ENCODE assay signal across 20 cellular contexts in genomic region chr10:89352802-89353201, GRCh38. TPM values are rescaled to one million over a fixed set of nuclear protein-coding genes. Genes with fewer than 3 reads are reported as not detected.
DNase-seq lines count a peak whose midpoint lies in the region; ATAC-seq, FAIRE-seq and TF ChIP-seq lines count a peak whose summit lies in the region.
"Had no signal": no experiment of that assay in that cellular context is flagged by ENCODE, and none has a peak within 500 bp of the region (broad histone marks: within the 10 kb centered on the region; RNA-seq: fewer than 3 reads in every experiment).

No MANE protein-coding gene starts in this region.

- H3K9me2 ChIP-seq in SK-N-SH = no peaks in the 10 kb centered on the region

- H3K27me3 ChIP-seq in SK-N-SH (ENCODE audit: insufficient read depth) = no peaks in the 10 kb centered on the region
- no peaks in the 10 kb centered on the region for H3K27me3 ChIP-seq in ascending aorta
- no peaks in the 10 kb centered on the region for H3K27me3 ChIP-seq in HepG2 (ENCODE audit: control insufficient read depth in 1 of 2, insufficient read depth in 2 of 2, low read length in 2 of 2)
- H3K27me3 ChIP-seq in tibial nerve = no peaks in the 10 kb centered on the region

- 97% methylated on average over 4 of the region's 4 CpGs for WGBS in SK-N-SH (ENCODE audit: low lambda C conversion rate)
- WGBS in HepG2 (ENCODE audit: low lambda C conversion rate) = 62% methylated on average over 4 of the region's 4 CpGs
- WGBS in tibial nerve, 2 donors = 75 to 76% methylated on average over 4 of the region's 4 CpGs

- BruUV-seq in HepG2 (replicated peaks; lab: Mats Ljungman, UMichigan) = no TSS peak

- TF ChIP-seq CTCF in SK-N-SH (IDR thresholded peaks at IDR 0.05) (no peak), ascending aorta (IDR thresholded peaks at IDR 0.05) (no peak), HepG2 (CRISPR knock-in tag; IDR thresholded peaks at IDR 0.05) (no peak), tibial nerve (IDR thresholded peaks at IDR 0.05) (no peak)

- POLR2A ChIA-PET in SK-N-SH (lab: Yijun Ruan, JAX) = no interaction called here
- POLR2A ChIA-PET in HepG2 (lab: Yijun Ruan, JAX) = interaction anchor here (1.3 to 3.5 kb wide), 6 partner anchors 15 to 291 kb away, joined by 3 to 17 read pairs (median 7); partner anchors contain the start of genes IFIT1, IFIT2 and IFIT3

- H3K9me3 ChIP-seq in SK-N-SH = no peaks in the 10 kb centered on the region
- no peaks in the 10 kb centered on the region for H3K9me3 ChIP-seq in ascending aorta
- no peaks in the 10 kb centered on the region for H3K9me3 ChIP-seq in HepG2 (ENCODE audit: low read length)
- no peaks in the 10 kb centered on the region for H3K9me3 ChIP-seq in tibial nerve

- ATAC-seq in SK-N-SH treated with all-trans-retinoic acid at 6 μM for 48 hours (no peak), HepG2 (no peak)

- intact Hi-C loops in ascending aorta (cut with DNase I) (loop anchor here (5.0 kb wide), 1 partner anchor 76 kb away; no protein-coding TSS in a partner anchor), HepG2 (cut with micrococcal nuclease; ENCODE audit: unreplicated experiment) (no loop called here)

- H3F3A ChIP-seq in SK-N-SH (replicated peaks; ENCODE audit: insufficient read depth) = peaks cover 18% of the 10 kb centered on the region

- H3K79me2 ChIP-seq in SK-N-SH (ENCODE audit: insufficient read depth) (no peaks in the 10 kb centered on the region), HepG2 (ENCODE audit: insufficient read depth, low read length) (no peaks in the 10 kb centered on the region)

- H3K4me1 ChIP-seq in SK-N-SH (ENCODE audit: control insufficient read depth in 1 of 2, insufficient read depth in 2 of 2, low read depth in 1 of 2, low read length in 1 of 2) (peaks cover 0 to 34% of the 10 kb centered on the region in 2 experiments; a peak in 3 of 4 replicates), ascending aorta (peaks cover 0 to 32% of the 10 kb centered on the region in 2 donors), HepG2 (ENCODE audit: insufficient read depth, low read length) (peaks cover 55% of the 10 kb centered on the region), tibial nerve (peaks cover 0 to 52% (median 33%) of the 10 kb centered on the region in 4 donors)

- H3K27ac ChIP-seq in SK-N-SH (ENCODE audit: low read depth in 2 of 2, low read length in 1 of 2) (peak overlapping the region; percentile 77 to 79; a peak in 3 of 4 replicates), ascending aorta (peak overlapping the region; percentile 85 to 89), HepG2 (ENCODE audit: extremely low read length, insufficient read depth, low read length) (peak overlapping the region; percentile 17), tibial nerve (peak overlapping the region; percentile 81 to 97 (median 84))

- peak overlapping the region; percentile 13; the same call in 1 of the 2 replicates for H3K9ac ChIP-seq in SK-N-SH
- H3K9ac ChIP-seq in HepG2 (ENCODE audit: insufficient read depth, low read depth, low read length) = no peak overlapping the region

- in situ Hi-C loops in HepG2 (cut with HindIII; ENCODE audit: extremely low pct_ligation_motif_present, low pct_unique_long_range_greater_than_20kb) = no loop called here

- CTCF ChIA-PET in SK-N-SH (lab: Yijun Ruan, JAX) (interaction anchor here (1.3 to 2.9 kb wide), 2 partner anchors 16 to 70 kb away, joined by 3 to 13 read pairs; no protein-coding TSS in a partner anchor), HepG2 (lab: Yijun Ruan, JAX; ENCODE audit: low intra/inter-chr PET ratio, low total read pairs) (no interaction called here)

- H3K4me3 ChIP-seq in SK-N-SH (ENCODE audit: low read depth in 2 of 2, low read length in 1 of 2) (no peak overlapping the region), ascending aorta (no peak overlapping the region), HepG2 (replicated peaks in 1 of 3; ENCODE audit: insufficient read depth in 1 of 3, low read depth in 2 of 3, low read length in 3 of 3) (no peak overlapping the region), tibial nerve (no peak overlapping the region)

- H4K20me1 ChIP-seq in SK-N-SH (ENCODE audit: insufficient read depth) (no peaks in the 10 kb centered on the region), HepG2 (ENCODE audit: insufficient read depth, low read length) (no peaks in the 10 kb centered on the region)

- FAIRE-seq in HepG2 (lab: Jason Lieb, UNC) = no peak
- FAIRE-seq: G401.6 had no signal

- TF ChIP-seq RAD21 in SK-N-SH (IDR thresholded peaks at IDR 0.05; ENCODE audit: low read length) = no peak
- TF ChIP-seq RAD21 in HepG2 (CRISPR knock-in tag; IDR thresholded peaks at IDR 0.05) = no peak

- DNase-seq in SK-N-SH (no peak), ascending aorta (ENCODE audit: low spot score in 2 of 2) (no peak), HepG2 (ENCODE audit: low spot score) (no peak), tibial nerve (ENCODE audit: low spot score in 2 of 2) (no peak), ecto neural progenitor cell (ENCODE audit: low spot score) (no peak), activated T-cell treated with anti-CD3 and anti-CD28 coated beads for 4 hours (no peak), NCI-H187 treated with DMSO at 0.1 percent for 48 hours (lab: John Stamatoyannopoulos, UW) (no peak)
- DNase-seq: 8988T; activated CD4-positive, alpha-beta T cell treated with anti-CD3 and anti-CD28 coated beads, Interleukin-2, amount 50 U/mL, for 4 hours; CD8-positive, alpha-beta memory T cell; Kasumi-1; NCI-H2107; NCI-H82; retina; stimulated activated CD4-positive, alpha-beta T cell treated with anti-CD3 and anti-CD28 coated beads, Interleukin-2, amount 100 ng/mL, for 48 hours had no signal

- no peak for TF ChIP-seq EP300 in SK-N-SH (IDR thresholded peaks at IDR 0.05; ENCODE audit: borderline replicate concordance in 1 of 2, low read depth in 1 of 2, low read length in 1 of 2)
- TF ChIP-seq EP300 in HepG2 (IDR thresholded peaks at IDR 0.05; ENCODE audit: low read depth in 2 of 2, low read length in 2 of 2) = no peak
- no peak for TF ChIP-seq EP300 in HepG2 (CRISPR knock-in tag; IDR thresholded peaks at IDR 0.05; ENCODE audit: borderline replicate concordance)
- no peak for TF ChIP-seq EP300 in tibial nerve (IDR thresholded peaks at IDR 0.05)

- H3K4me2 ChIP-seq in SK-N-SH (peak overlapping the region; percentile 46; the same call in 1 of the 2 replicates), HepG2 (ENCODE audit: low read depth, low read length) (no peak overlapping the region)

- no peaks in the 10 kb centered on the region for H3K36me3 ChIP-seq in SK-N-SH (replicated peaks in 1 of 2; ENCODE audit: control insufficient read depth in 1 of 2, insufficient read depth in 2 of 2, low read length in 1 of 2)
- no peaks in the 10 kb centered on the region for H3K36me3 ChIP-seq in ascending aorta
- H3K36me3 ChIP-seq in HepG2 (replicated peaks in 1 of 2; ENCODE audit: control insufficient read depth in 1 of 2, insufficient read depth in 2 of 2, low read length in 2 of 2) = no peaks in the 10 kb centered on the region
- H3K36me3 ChIP-seq in tibial nerve = no peaks in the 10 kb centered on the region

- TF ChIP-seq POLR2A in HepG2 (IDR thresholded peaks at IDR 0.05; ENCODE audit: insufficient read depth in 1 of 2, low read depth in 2 of 2, low read length in 2 of 2) = no peak
- TF ChIP-seq POLR2A in tibial nerve (IDR thresholded peaks at IDR 0.05) = no peak

- H2AFZ ChIP-seq in SK-N-SH (ENCODE audit: low read depth) (peak overlapping the region; percentile 70), HepG2 (ENCODE audit: low read length) (no peak overlapping the region)

RNA-seq across cellular contexts. Expression of gene IFIT3, which starts 25.0 kb away (rescaled TPM):
- polyA plus RNA-seq in SK-N-SH (2012; rRNA removed) (3.2 and 4.0 TPM in 2 replicates), HepG2 (2011; rRNA removed) (0.48 and 0.56 TPM in 2 replicates)
- polyA plus RNA-seq in SK-N-SH (2012; cell fraction: cytosol; rRNA removed) = 5.0 and 5.2 TPM in 2 replicates
- polyA plus RNA-seq in SK-N-SH (2012; cell fraction: nucleus; rRNA removed) = 0.95 and 1.5 TPM in 2 replicates
- total RNA-seq in ascending aorta (1.9 TPM), HepG2 (2016; rRNA removed; fragmentation: Illumina TruSeq; extraction: Trizol) (3.1 and 4.3 TPM in 2 replicates), tibial nerve (10 to 100 TPM in 3 of 4 donors, 1 to 10 TPM in 1; 7.2 to 24.9 (median 17.6) TPM)
- total RNA-seq in HepG2 (2016; cell fraction: cytosol; rRNA removed; fragmentation: Illumina TruSeq; extraction: Trizol; ENCODE audit: low read depth) = 0.71 TPM in 2 replicates
- 3.0 and 4.6 TPM in 2 replicates for total RNA-seq in HepG2 (2016; cell fraction: insoluble cytoplasmic fraction; rRNA removed; fragmentation: Illumina TruSeq; extraction: Trizol)
- 1.6 and 1.7 TPM in 2 replicates for total RNA-seq in HepG2 (2016; cell fraction: membrane; rRNA removed; fragmentation: Illumina TruSeq; extraction: Trizol)
- 1.6 TPM in 2 replicates for total RNA-seq in HepG2 (2016; cell fraction: nucleus; rRNA removed; fragmentation: Illumina TruSeq; extraction: Trizol)
- 0.40 and 0.67 TPM in 2 replicates for polyA plus RNA-seq in HepG2 (2011; cell fraction: cytosol; rRNA removed)
- polyA plus RNA-seq in HepG2 (2011; cell fraction: nucleus; rRNA removed) = 0.07 and 0.08 TPM in 2 replicates
- 1.1 and 1.5 TPM in 2 replicates for polyA plus RNA-seq in HepG2 (2012)
- polyA plus RNA-seq in HepG2 (2016; cell fraction: cytosol; fragmentation: Illumina TruSeq; extraction: Trizol; ENCODE audit: low read depth) = 0.34 and 0.44 TPM in 2 replicates
- polyA plus RNA-seq in HepG2 (2016; cell fraction: insoluble cytoplasmic fraction; fragmentation: Illumina TruSeq; extraction: Trizol; ENCODE audit: low read depth) = 2.9 and 3.4 TPM in 2 replicates
- 0.82 and 0.90 TPM in 2 replicates for polyA plus RNA-seq in HepG2 (2016; cell fraction: membrane; fragmentation: Illumina TruSeq; extraction: Trizol; ENCODE audit: low read depth)
- 1.1 and 1.6 TPM in 2 replicates for polyA plus RNA-seq in HepG2 (2016; cell fraction: nucleus; fragmentation: Illumina TruSeq; extraction: Trizol; ENCODE audit: insufficient read depth, low read depth)
- polyA minus RNA-seq in HepG2 (2011; rRNA and poly(A)+ RNA removed; ENCODE audit: low replicate concordance) = 0.16 and 2.1 TPM in 2 replicates
- polyA minus RNA-seq in HepG2 (2011; cell fraction: cytosol; rRNA and poly(A)+ RNA removed) = 0.88 and 0.99 TPM in 2 replicates
- 0.26 and 0.99 TPM in 2 replicates for polyA minus RNA-seq in HepG2 (2011; cell fraction: nucleus; rRNA and poly(A)+ RNA removed)

RNA-seq across cellular contexts. Expression of gene IFIT1B, which starts 25.1 kb away (rescaled TPM):
- polyA plus RNA-seq in SK-N-SH (2012; rRNA removed) (0.03 TPM in 1 of 2 replicates, not detected in the other), HepG2 (2011; rRNA removed) (not detected in 2 replicates)
- 0.01 TPM in 1 of 2 replicates, not detected in the other for polyA plus RNA-seq in SK-N-SH (2012; cell fraction: cytosol; rRNA removed)
- not detected in 2 replicates for polyA plus RNA-seq in SK-N-SH (2012; cell fraction: nucleus; rRNA removed)
- total RNA-seq in ascending aorta (not detected), HepG2 (2016; rRNA removed; fragmentation: Illumina TruSeq; extraction: Trizol) (not detected in 2 replicates), tibial nerve (not detected)
- not detected in 2 replicates for total RNA-seq in HepG2 (2016; cell fraction: cytosol; rRNA removed; fragmentation: Illumina TruSeq; extraction: Trizol; ENCODE audit: low read depth)
- not detected in 2 replicates for total RNA-seq in HepG2 (2016; cell fraction: insoluble cytoplasmic fraction; rRNA removed; fragmentation: Illumina TruSeq; extraction: Trizol)
- not detected in 2 replicates for total RNA-seq in HepG2 (2016; cell fraction: membrane; rRNA removed; fragmentation: Illumina TruSeq; extraction: Trizol)
- not detected in 2 replicates for total RNA-seq in HepG2 (2016; cell fraction: nucleus; rRNA removed; fragmentation: Illumina TruSeq; extraction: Trizol)
- not detected in 2 replicates for polyA plus RNA-seq in HepG2 (2011; cell fraction: cytosol; rRNA removed)
- not detected in 2 replicates for polyA plus RNA-seq in HepG2 (2011; cell fraction: nucleus; rRNA removed)
- not detected in 2 replicates for polyA plus RNA-seq in HepG2 (2012)
- polyA plus RNA-seq in HepG2 (2016; cell fraction: cytosol; fragmentation: Illumina TruSeq; extraction: Trizol; ENCODE audit: low read depth) = not detected in 2 replicates
- not detected in 2 replicates for polyA plus RNA-seq in HepG2 (2016; cell fraction: insoluble cytoplasmic fraction; fragmentation: Illumina TruSeq; extraction: Trizol; ENCODE audit: low read depth)
- not detected in 2 replicates for polyA plus RNA-seq in HepG2 (2016; cell fraction: membrane; fragmentation: Illumina TruSeq; extraction: Trizol; ENCODE audit: low read depth)
- polyA plus RNA-seq in HepG2 (2016; cell fraction: nucleus; fragmentation: Illumina TruSeq; extraction: Trizol; ENCODE audit: insufficient read depth, low read depth) = not detected in 2 replicates
- not detected in 2 replicates for polyA minus RNA-seq in HepG2 (2011; rRNA and poly(A)+ RNA removed; ENCODE audit: low replicate concordance)
- not detected in 2 replicates for polyA minus RNA-seq in HepG2 (2011; cell fraction: cytosol; rRNA and poly(A)+ RNA removed)
- not detected in 2 replicates for polyA minus RNA-seq in HepG2 (2011; cell fraction: nucleus; rRNA and poly(A)+ RNA removed)
- total RNA-seq: activated T-helper 2 cell treated with anti-CD3 and anti-CD28 coated beads, Interferon-gamma antibody, Interleukin-2, Interleukin-4, amounts not matched to agents 10 μg/mL and 5 μg/mL and 100 μg/mL, durations not matched to agents 14 hours and 24 hours and 36 hours; CD8-positive, alpha-beta memory T cell; myocyte had no signal
- polyA plus RNA-seq: aorta had no signal

RNA-seq across cellular contexts. Expression of gene IFIT1, which starts 39.6 kb away (rescaled TPM):
- polyA plus RNA-seq in SK-N-SH (2012; rRNA removed) = 4.4 and 5.7 TPM in 2 replicates
- 6.1 and 7.6 TPM in 2 replicates for polyA plus RNA-seq in SK-N-SH (2012; cell fraction: cytosol; rRNA removed)
- 2.0 and 4.2 TPM in 2 replicates for polyA plus RNA-seq in SK-N-SH (2012; cell fraction: nucleus; rRNA removed)
- 28.5 TPM for total RNA-seq in ascending aorta
- total RNA-seq in HepG2 (2016; rRNA removed; fragmentation: Illumina TruSeq; extraction: Trizol) = 5.5 and 7.5 TPM in 2 replicates
- 1.0 and 1.2 TPM in 2 replicates for total RNA-seq in HepG2 (2016; cell fraction: cytosol; rRNA removed; fragmentation: Illumina TruSeq; extraction: Trizol; ENCODE audit: low read depth)
- 5.3 and 6.9 TPM in 2 replicates for total RNA-seq in HepG2 (2016; cell fraction: insoluble cytoplasmic fraction; rRNA removed; fragmentation: Illumina TruSeq; extraction: Trizol)
- 1.8 and 2.7 TPM in 2 replicates for total RNA-seq in HepG2 (2016; cell fraction: membrane; rRNA removed; fragmentation: Illumina TruSeq; extraction: Trizol)
- total RNA-seq in HepG2 (2016; cell fraction: nucleus; rRNA removed; fragmentation: Illumina TruSeq; extraction: Trizol) = 1.7 and 2.9 TPM in 2 replicates
- polyA plus RNA-seq in HepG2 (2011; rRNA removed) = 1.2 and 1.5 TPM in 2 replicates
- polyA plus RNA-seq in HepG2 (2011; cell fraction: cytosol; rRNA removed) = 0.64 and 1.2 TPM in 2 replicates
- polyA plus RNA-seq in HepG2 (2011; cell fraction: nucleus; rRNA removed) = 0.21 and 0.61 TPM in 2 replicates
- 1.6 and 3.8 TPM in 2 replicates for polyA plus RNA-seq in HepG2 (2012)
- 0.47 and 0.49 TPM in 2 replicates for polyA plus RNA-seq in HepG2 (2016; cell fraction: cytosol; fragmentation: Illumina TruSeq; extraction: Trizol; ENCODE audit: low read depth)
- polyA plus RNA-seq in HepG2 (2016; cell fraction: insoluble cytoplasmic fraction; fragmentation: Illumina TruSeq; extraction: Trizol; ENCODE audit: low read depth) = 6.6 and 7.5 TPM in 2 replicates
- polyA plus RNA-seq in HepG2 (2016; cell fraction: membrane; fragmentation: Illumina TruSeq; extraction: Trizol; ENCODE audit: low read depth) = 0.80 and 0.81 TPM in 2 replicates
- polyA plus RNA-seq in HepG2 (2016; cell fraction: nucleus; fragmentation: Illumina TruSeq; extraction: Trizol; ENCODE audit: insufficient read depth, low read depth) = 2.6 and 2.9 TPM in 2 replicates
- polyA minus RNA-seq in HepG2 (2011; rRNA and poly(A)+ RNA removed; ENCODE audit: low replicate concordance) = 0.12 and 1.4 TPM in 2 replicates
- polyA minus RNA-seq in HepG2 (2011; cell fraction: cytosol; rRNA and poly(A)+ RNA removed) = 0.79 and 1.1 TPM in 2 replicates
- polyA minus RNA-seq in HepG2 (2011; cell fraction: nucleus; rRNA and poly(A)+ RNA removed) = 0.64 and 1.4 TPM in 2 replicates
- total RNA-seq in tibial nerve = 10 to 100 TPM in 3 of 4 donors, 1 to 10 TPM in 1; 7.2 to 17.0 (median 13.9) TPM

RNA-seq across cellular contexts. Expression of gene IFIT2, which starts 51.0 kb away (rescaled TPM):
- polyA plus RNA-seq in SK-N-SH (2012; rRNA removed) (0.99 and 1.2 TPM in 2 replicates), HepG2 (2011; rRNA removed) (0.04 and 0.07 TPM in 2 replicates)
- polyA plus RNA-seq in SK-N-SH (2012; cell fraction: cytosol; rRNA removed) = 1.7 and 1.8 TPM in 2 replicates
- 0.48 and 1.1 TPM in 2 replicates for polyA plus RNA-seq in SK-N-SH (2012; cell fraction: nucleus; rRNA removed)
- total RNA-seq in ascending aorta (0.85 TPM), HepG2 (2016; rRNA removed; fragmentation: Illumina TruSeq; extraction: Trizol) (0.15 and 0.27 TPM in 2 replicates), tibial nerve (10 to 100 TPM in 1 of 4 donors, 1 to 10 TPM in 3; 3.3 to 11.4 (median 6.0) TPM)
- total RNA-seq in HepG2 (2016; cell fraction: cytosol; rRNA removed; fragmentation: Illumina TruSeq; extraction: Trizol; ENCODE audit: low read depth) = 0.10 TPM in 1 of 2 replicates, not detected in the other
- 0.22 and 0.31 TPM in 2 replicates for total RNA-seq in HepG2 (2016; cell fraction: insoluble cytoplasmic fraction; rRNA removed; fragmentation: Illumina TruSeq; extraction: Trizol)
- 0.07 and 0.12 TPM in 2 replicates for total RNA-seq in HepG2 (2016; cell fraction: membrane; rRNA removed; fragmentation: Illumina TruSeq; extraction: Trizol)
- not detected in 2 replicates for total RNA-seq in HepG2 (2016; cell fraction: nucleus; rRNA removed; fragmentation: Illumina TruSeq; extraction: Trizol)
- 0.04 TPM in 2 replicates for polyA plus RNA-seq in HepG2 (2011; cell fraction: cytosol; rRNA removed)
- polyA plus RNA-seq in HepG2 (2011; cell fraction: nucleus; rRNA removed) = 0.03 TPM in 1 of 2 replicates, not detected in the other
- 0.08 and 0.11 TPM in 2 replicates for polyA plus RNA-seq in HepG2 (2012)
- polyA plus RNA-seq in HepG2 (2016; cell fraction: cytosol; fragmentation: Illumina TruSeq; extraction: Trizol; ENCODE audit: low read depth) = 0.06 TPM in 1 of 2 replicates, not detected in the other
- 0.12 and 0.26 TPM in 2 replicates for polyA plus RNA-seq in HepG2 (2016; cell fraction: insoluble cytoplasmic fraction; fragmentation: Illumina TruSeq; extraction: Trizol; ENCODE audit: low read depth)
- 0.07 TPM in 1 of 2 replicates, not detected in the other for polyA plus RNA-seq in HepG2 (2016; cell fraction: membrane; fragmentation: Illumina TruSeq; extraction: Trizol; ENCODE audit: low read depth)
- 0.40 TPM in 1 of 2 replicates, not detected in the other for polyA plus RNA-seq in HepG2 (2016; cell fraction: nucleus; fragmentation: Illumina TruSeq; extraction: Trizol; ENCODE audit: insufficient read depth, low read depth)
- 1.7 TPM in 1 of 2 replicates, not detected in the other for polyA minus RNA-seq in HepG2 (2011; rRNA and poly(A)+ RNA removed; ENCODE audit: low replicate concordance)
- polyA minus RNA-seq in HepG2 (2011; cell fraction: cytosol; rRNA and poly(A)+ RNA removed) = not detected in 2 replicates
- polyA minus RNA-seq in HepG2 (2011; cell fraction: nucleus; rRNA and poly(A)+ RNA removed) = 0.12 TPM in 1 of 2 replicates, not detected in the other

Comparison
In these comparisons a context has a peak if more than half of its experiments do, and no peak if none do; other contexts are left out.
1. H3K27ac ChIP-seq: peak in every context shown above with its lines; median percentile 87 in ascending aorta; 84 in tibial nerve; 78 in SK-N-SH; 17 in HepG2.